In genomic region chr17:73122953-73123605, GRCh38 we compare ENCODE assay signal across 23 cellular contexts. TPM values are rescaled to one million over a fixed set of nuclear protein-coding genes. Genes with fewer than 3 reads are reported as not detected.
"Had no signal": no experiment of that assay in that cellular context is flagged by ENCODE, and none has a peak within 500 bp of the region (broad histone marks: within the 10 kb centered on the region; RNA-seq: fewer than 3 reads in every experiment).

No MANE protein-coding gene starts in this region.

- H3K4me3 ChIP-seq: left lung, lung, ovary, right atrium auricular region, skin epidermis, suprapubic skin, thoracic aorta, tibial artery, upper lobe of right lung had no signal

- H3K4me1 ChIP-seq: left lung, right atrium auricular region, suprapubic skin, tibial artery, upper lobe of right lung had no signal

- H3K9me3 ChIP-seq: left lung, ovary, right atrium auricular region, suprapubic skin, thoracic aorta, tibial artery, upper lobe of right lung had no signal

- DNase-seq: hippocampal formation; kidney; left colon; left lung; mesendoderm; naive B cell; natural killer cell; nephron progenitor cell; ovary; stimulated activated CD4-positive, alpha-beta T cell treated with anti-CD3 and anti-CD28 coated beads, Interleukin-12 subunit alpha, Interleukin-12 subunit beta, amount 100 ng/mL, for 4 hours; stimulated activated CD4-positive, alpha-beta T cell treated with anti-CD3 and anti-CD28 coated beads, Interleukin-15, amount 100 ng/mL, for 24 hours; stimulated activated CD4-positive, alpha-beta T cell treated with anti-CD3 and anti-CD28 coated beads, Interleukin-2, amount 100 ng/mL, for 24 hours; stimulated activated CD4-positive, alpha-beta T cell treated with anti-CD3 and anti-CD28 coated beads, Interleukin-4, amount 100 ng/mL, for 1 hour; stimulated activated naive CD4-positive, alpha-beta T cell; tibial artery; trophoblast cell; upper lobe of right lung had no signal

- H3K27ac ChIP-seq: left lung, ovary, right atrium auricular region, skin epidermis, suprapubic skin, thoracic aorta, tibial artery, upper lobe of right lung had no signal

- H3K27me3 ChIP-seq: left lung, ovary, right atrium auricular region, suprapubic skin, tibial artery, upper lobe of right lung had no signal

- H3K36me3 ChIP-seq: left lung, ovary, right atrium auricular region, suprapubic skin, thoracic aorta, tibial artery, upper lobe of right lung had no signal

- FAIRE-seq: kidney had no signal

RNA-seq across cellular contexts. Expression of gene SSTR2, which starts 41.7 kb away (rescaled TPM):
- total RNA-seq: natural killer cell, pulmonary artery endothelial cell had no signal
